Comparison of ENCODE assay signal across 8 cellular contexts in genomic region chr1:197180252-197180878, GRCh38. TPM values are rescaled to one million over a fixed set of nuclear protein-coding genes. Genes with fewer than 3 reads are reported as not detected.
DNase-seq lines count a peak whose midpoint lies in the region; ATAC-seq and TF ChIP-seq lines count a peak whose summit lies in the region.

No MANE protein-coding gene starts in this region.

- no peak overlapping the region for H3K27ac Mint-ChIP-seq in CD14-positive monocyte

- no peak for DNase-seq in CD14-positive monocyte (ENCODE audit: low spot score)
- DNase-seq in NCI-H2227 treated with DMSO at 0.1 percent for 48 hours (lab: John Stamatoyannopoulos, UW): peak; percentile 73
- DNase-seq in amniotic stem cell (lab: John Stamatoyannopoulos, UW): peak; percentile 56
- peak; percentile 70 for DNase-seq in inferior parietal cortex (ENCODE audit: extremely low spot score)
- no peak for DNase-seq in upper lobe of left lung
- no peak for DNase-seq in ecto neural progenitor cell (ENCODE audit: low spot score)

- peaks cover 0 to 7% (median 3%) of the 10 kb centered on the region in 4 donors for H3K4me1 ChIP-seq in upper lobe of left lung

- no peak for TF ChIP-seq EP300 in upper lobe of left lung (IDR thresholded peaks at IDR 0.05)

- peaks cover 44 to 45% of the 10 kb centered on the region in 2 donors for H3K36me3 Mint-ChIP-seq in CD14-positive monocyte

- no peaks in the 10 kb centered on the region for H3K27me3 ChIP-seq in upper lobe of left lung

- H3K4me1 Mint-ChIP-seq in CD14-positive monocyte: peaks cover 3% of the 10 kb centered on the region

- H3K4me3 ChIP-seq in upper lobe of left lung: no peak overlapping the region

- no peak overlapping the region for H3K4me3 Mint-ChIP-seq in CD14-positive monocyte

- ATAC-seq in GM18520 (IDR thresholded peaks at IDR 0.05; ENCODE audit: unreplicated experiment) (peak; percentile 40), HG03045 (IDR thresholded peaks at IDR 0.05; ENCODE audit: unreplicated experiment) (peak; percentile 50), upper lobe of left lung (ENCODE audit: low FRiP score in 2 of 2) (peak; percentile 40 to 64)

- no peak for TF ChIP-seq POLR2A in upper lobe of left lung (IDR thresholded peaks at IDR 0.05)

- no peaks in the 10 kb centered on the region for H3K27me3 Mint-ChIP-seq in CD14-positive monocyte (ENCODE audit: low read depth in 3 of 3)

- H3K9me3 ChIP-seq in upper lobe of left lung: no peaks in the 10 kb centered on the region

- 78 to 81% methylated on average over 3 of the region's 3 CpGs for WGBS in upper lobe of left lung, 2 donors

- H3K27ac ChIP-seq in upper lobe of left lung: no peak overlapping the region

- intact Hi-C loops in CD14-positive monocyte (cut with micrococcal nuclease): loop anchor here in 1 of 2 donors (5.0 kb wide), 1 partner anchor 177 kb away; no protein-coding TSS in a partner anchor

- TF ChIP-seq CTCF in CD14-positive monocyte (IDR thresholded peaks at IDR 0.05) (peak; percentile 63), upper lobe of left lung (IDR thresholded peaks at IDR 0.05) (peak in 5 of 6 experiments; percentile 23 to 51 (median 38))

- no peaks in the 10 kb centered on the region for H3K9me3 Mint-ChIP-seq in CD14-positive monocyte

- H3K36me3 ChIP-seq in upper lobe of left lung: peaks cover 0 to 53% (median 4%) of the 10 kb centered on the region in 4 donors

RNA-seq across cellular contexts. Expression of gene ZBTB41, which starts 20.7 kb away (rescaled TPM):
- polyA plus RNA-seq in CD14-positive monocyte: 1 to 10 TPM in 1 of 2 donors, under 1 TPM in 1; 0.95 to 1.3 TPM
- 10 to 100 TPM in 3 of 6 donors, 1 to 10 TPM in 3; 3.2 to 16.9 (median 9.2) TPM for total RNA-seq in upper lobe of left lung

RNA-seq across cellular contexts. Expression of gene ASPM, which starts 33.9 kb away (rescaled TPM):
- polyA plus RNA-seq in CD14-positive monocyte: under 1 TPM; 0.05 to 0.08 TPM
- total RNA-seq in upper lobe of left lung: 1 to 10 TPM in 4 of 6 donors, under 1 TPM in 2; under 0.01 to 2.7 (median 1.1) TPM

Comparison
In these comparisons a context has a peak if more than half of its experiments do, and no peak if none do; other contexts are left out.
1. DNase-seq: peak in NCI-H2227 treated with DMSO at 0.1 percent for 48 hours (single experiment), amniotic stem cell (single experiment) and inferior parietal cortex (single experiment); none in CD14-positive monocyte (single experiment), upper lobe of left lung (0 of 2) and ecto neural progenitor cell (single experiment).
2. Peak in every context shown above with its lines, with median percentiles within 50 percentile points of each other: ATAC-seq.